16 cellular contexts compared by ENCODE assay signal in the genomic region with DNA sequence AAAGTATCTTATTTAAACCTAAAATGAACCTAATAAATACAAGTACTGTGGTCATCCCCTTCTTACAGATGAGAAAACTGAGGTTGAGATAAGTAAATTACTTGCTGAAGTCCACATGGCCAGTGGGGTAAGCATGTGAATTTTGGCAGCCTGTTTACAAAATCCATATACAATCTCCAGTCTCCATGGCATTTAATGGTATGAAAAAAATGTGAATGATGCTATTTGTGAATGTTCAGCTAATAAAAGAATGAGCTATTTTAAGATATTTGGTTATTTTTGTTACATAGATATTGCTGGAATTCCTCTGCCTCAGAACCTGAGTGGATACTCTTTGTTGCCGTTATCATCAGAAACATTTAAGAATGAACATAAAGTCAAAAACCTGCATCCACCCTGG. TPM values are rescaled to one million over a fixed set of nuclear protein-coding genes. Genes with fewer than 3 reads are reported as not detected.
"Had no signal": no experiment of that assay in that cellular context is flagged by ENCODE, and none has a peak within 500 bp of the region (broad histone marks: within the 10 kb centered on the region; RNA-seq: fewer than 3 reads in every experiment).

No MANE protein-coding gene starts in this region.

- ATAC-seq: activated CD8-positive, alpha-beta T cell treated with anti-CD3 and anti-CD28 coated beads for 36 hours; effector memory CD8-positive, alpha-beta T cell; left lung; stimulated activated memory B cell treated with anti-CD40 and anti-IgM and Interleukin-4, amounts not matched to agents 10 μg/mL and 1 μg/mL and 100 μg/mL, for 72 hours had no signal

- H3K79me2 ChIP-seq: hepatocyte, parathyroid adenoma had no signal

- H3K9me3 ChIP-seq: left lung had no signal

- FAIRE-seq: kidney had no signal

- H3K27me3 ChIP-seq: hepatocyte, left lung had no signal

- H3K36me3 ChIP-seq: left lung had no signal

- H2AFZ ChIP-seq: hepatocyte, parathyroid adenoma had no signal

- DNase-seq: activated CD4-positive, alpha-beta T cell treated with anti-CD3 and anti-CD28 coated beads for 48 hours; activated CD8-positive, alpha-beta memory T cell treated with anti-CD3 and anti-CD28 coated beads, Interleukin-2, amount 50 U/mL, for 4 hours; activated CD8-positive, alpha-beta T cell treated with anti-CD3 and anti-CD28 coated beads for 36 hours; activated effector memory CD4-positive, alpha-beta T cell treated with anti-CD3 and anti-CD28 coated beads, Interleukin-2, amount 50 U/mL, for 16 hours; activated T-cell treated with anti-CD3 and anti-CD28 coated beads, Interleukin-2, amount 50 U/mL, for 48 hours; amniotic stem cell; cerebellar nuclear complex; dermis blood vessel endothelial cell; effector memory CD8-positive, alpha-beta T cell; kidney; left lung; mammary epithelial cell; naive B cell had no signal

- H3K9ac ChIP-seq: parathyroid adenoma had no signal

- H3K4me3 ChIP-seq: hepatocyte, left lung had no signal

- H3K4me1 ChIP-seq: left lung had no signal

- H3K27ac ChIP-seq: hepatocyte, left lung, parathyroid adenoma had no signal

- H3K4me2 ChIP-seq: hepatocyte had no signal

RNA-seq across cellular contexts. Expression of gene GPR150, which starts 19.3 kb away (rescaled TPM):
- total RNA-seq: hepatocyte had no signal
